ENCODE assay signal across 28 cellular contexts in genomic region chr2:120443946-120444345, GRCh38.
"Had no signal": no experiment of that assay in that cellular context is flagged by ENCODE, and none has a peak within 500 bp of the region (broad histone marks: within the 10 kb centered on the region; RNA-seq: fewer than 3 reads in every experiment).

No MANE protein-coding gene starts in this region.

- H3K27me3 ChIP-seq: adrenal gland had no signal

- H3K9me3 ChIP-seq: adrenal gland, heart right ventricle, left lung, lower lobe of right lung, mucosa of descending colon, SK-N-SH, tibial nerve had no signal

- H3K27ac ChIP-seq: adrenal gland, cardiac muscle cell, heart right ventricle, left lung, lower lobe of right lung, neural progenitor cell, parathyroid adenoma, tibial nerve had no signal

- H3K36me3 ChIP-seq: adrenal gland, cardiac muscle cell, heart right ventricle, left lung, lower lobe of right lung, neural progenitor cell, tibial nerve had no signal

- H3K27ac Mint-ChIP-seq: activated CD8-positive, alpha-beta T cell treated with anti-CD3 and anti-CD28 coated beads for 36 hours; activated naive CD8-positive, alpha-beta T cell treated with anti-CD3 and anti-CD28 coated beads for 36 hours; activated T-helper 17 cell treated with anti-CD3 and anti-CD28 coated beads, Interleukin-2, amount 50 U/mL, for 72 hours; neural progenitor cell; T-helper 17 cell had no signal

- ATAC-seq: esophagus mucosa, T-helper 17 cell had no signal

- DNase-seq: activated CD4-positive, alpha-beta T cell treated with anti-CD3 and anti-CD28 coated beads, Interleukin-2, amount 50 U/mL, for 1 hour; activated CD8-positive, alpha-beta T cell treated with anti-CD3 and anti-CD28 coated beads for 36 hours; activated naive CD4-positive, alpha-beta T cell; activated naive CD8-positive, alpha-beta T cell treated with anti-CD3 and anti-CD28 coated beads for 36 hours; activated T-cell treated with anti-CD3 and anti-CD28 coated beads, Interleukin-2, amount 50 U/mL, for 4 hours; aorta; cortex of kidney; endodermal cell; foreskin fibroblast; heart right ventricle; left lung; lower lobe of right lung; mesenchymal stem cell; occipital lobe; right cardiac atrium; SK-N-SH; stimulated activated CD4-positive, alpha-beta T cell treated with anti-CD3 and anti-CD28 coated beads, Interleukin-2, amount 100 ng/mL, for 48 hours; stimulated activated naive CD4-positive, alpha-beta T cell treated with Interleukin-2 at 50 U/mL for 16 hours; T-helper 17 cell had no signal

- H3K9me3 Mint-ChIP-seq: activated CD8-positive, alpha-beta T cell treated with anti-CD3 and anti-CD28 coated beads for 36 hours; activated naive CD8-positive, alpha-beta T cell treated with anti-CD3 and anti-CD28 coated beads for 36 hours; activated T-cell treated with anti-CD3 and anti-CD28 coated beads, Interleukin-2, amount 50 U/mL, for 4 hours; activated T-helper 17 cell treated with anti-CD3 and anti-CD28 coated beads, Interleukin-2, amount 50 U/mL, for 72 hours; endodermal cell; neural progenitor cell had no signal

- H3K4me3 ChIP-seq: adrenal gland, cardiac muscle cell, left lung, lower lobe of right lung, mucosa of descending colon, tibial nerve had no signal

- H3K4me1 Mint-ChIP-seq: activated T-helper 17 cell treated with anti-CD3 and anti-CD28 coated beads, Interleukin-2, amount 50 U/mL, for 72 hours had no signal

- H3K4me3 Mint-ChIP-seq: activated CD8-positive, alpha-beta T cell treated with anti-CD3 and anti-CD28 coated beads for 36 hours; activated naive CD8-positive, alpha-beta T cell treated with anti-CD3 and anti-CD28 coated beads for 36 hours; activated T-cell treated with anti-CD3 and anti-CD28 coated beads, Interleukin-2, amount 50 U/mL, for 4 hours; neural progenitor cell had no signal

- H3K36me3 Mint-ChIP-seq: activated naive CD8-positive, alpha-beta T cell treated with anti-CD3 and anti-CD28 coated beads for 36 hours; brain; neural progenitor cell had no signal
